ENCODE assay signal across 1 cellular context in genomic region chr12:112121780-112122565, GRCh38.
A peak's percentile ranks its signal among the peaks of the same experiment; 100 is the strongest.
TF ChIP-seq lines count a peak whose summit lies in the region.

No MANE protein-coding gene starts in this region.

TF ChIP-seq in IMR-90, 13 proteins besides CTCF, POLR2A, EP300 and RAD21 (continued from another document):
- no peak for TF ChIP-seq MAZ (IDR thresholded peaks at IDR 0.05; ENCODE audit: borderline replicate concordance, low read depth, low read length)
- peak; percentile 76; the same call in 1 of the 2 replicates for TF ChIP-seq MXI1 (IDR thresholded peaks at IDR 0.05; ENCODE audit: borderline replicate concordance, low read depth, low read length)
- TF ChIP-seq SMC3 (IDR thresholded peaks at IDR 0.05; ENCODE audit: low read depth, low read length) = no peak
- no peak for TF ChIP-seq NFE2L2 (IDR thresholded peaks at IDR 0.05; ENCODE audit: low read depth, low read length)
